10 cellular contexts compared by ENCODE assay signal in genomic region chr3:50588759-50589433, GRCh38. TPM values are rescaled to one million over a fixed set of nuclear protein-coding genes. Genes with fewer than 3 reads are reported as not detected.
DNase-seq lines count a peak whose midpoint lies in the region; ATAC-seq, FAIRE-seq and TF ChIP-seq lines count a peak whose summit lies in the region.
"Had no signal": no experiment of that assay in that cellular context is flagged by ENCODE, and none has a peak within 500 bp of the region (broad histone marks: within the 10 kb centered on the region; RNA-seq: fewer than 3 reads in every experiment).

No MANE protein-coding gene starts in this region.

- intact Hi-C loops in GM12878 (cut with micrococcal nuclease; ENCODE audit: unreplicated experiment) (no loop called here), natural killer cell (cut with micrococcal nuclease) (loop anchor here (2.0 kb wide), 1 partner anchor 16 kb away; no protein-coding TSS in a partner anchor)

- H3K27me3 Mint-ChIP-seq in IgD-negative memory B cell (no peaks in the 10 kb centered on the region), natural killer cell (ENCODE audit: low read depth in 2 of 2) (no peaks in the 10 kb centered on the region)

- H3K9me3 Mint-ChIP-seq in IgD-negative memory B cell (no peaks in the 10 kb centered on the region), natural killer cell (no peaks in the 10 kb centered on the region)

- H2AFZ ChIP-seq in DND-41 (ENCODE audit: low read depth, low read length) (no peak overlapping the region), GM12878 (ENCODE audit: control insufficient read depth, low read depth, low read length) (peak overlapping the region; percentile 6; the same call in 1 of the 2 replicates)

- H3K9me3 ChIP-seq in DND-41 (ENCODE audit: insufficient read depth, low read length, severe bottlenecking), result no peaks in the 10 kb centered on the region
- H3K9me3 ChIP-seq in GM12878 (replicated peaks; ENCODE audit: control insufficient read depth, insufficient read depth, low read length), result no peaks in the 10 kb centered on the region
- H3K9me3 ChIP-seq: Caco-2 had no signal

- CTCF ChIA-PET in GM12878 (lab: Yijun Ruan, JAX), result interaction anchor here (0.8 to 11.1 kb wide), 5 partner anchors 10 to 801 kb away, joined by 4 to 317 read pairs (median 42); partner anchors contain the start of genes C3orf18, CISH, HEMK1 and MAPKAPK3

- SMC1A ChIA-PET in GM12878 (lab: Charles Lee; ENCODE audit: uncharacterized antibody, unreplicated experiment), result interaction anchor here (1.1 to 10.0 kb wide), 5 partner anchors 10 to 24 kb away, joined by 3 to 186 read pairs (median 21); partner anchors contain the start of genes C3orf18, CISH, HEMK1 and MAPKAPK3

- no peak for TF ChIP-seq RAD21 in GM12878 (IDR thresholded peaks at IDR 0.05; ENCODE audit: insufficient read depth, low read depth, low read length)

- H3K4me3 Mint-ChIP-seq in IgD-negative memory B cell (peak overlapping the region in 3 of 4 donors; percentile 17 to 60 (median 37)), natural killer cell (peak overlapping the region; percentile 63)

- H3K27ac ChIP-seq in DND-41 (ENCODE audit: low read length) (peak overlapping the region; percentile 96), GM12878 (ENCODE audit: control insufficient read depth, insufficient read depth) (peak overlapping the region; percentile 51)

- in situ Hi-C loops in GM12878 (cut with MboI), result no loop called here

- H3K27me3 ChIP-seq in DND-41 (ENCODE audit: insufficient read depth, low read length, poor library complexity) (no peaks in the 10 kb centered on the region), GM12878 (replicated peaks in 1 of 2; ENCODE audit: control insufficient read depth in 2 of 2, insufficient read depth in 2 of 2, low read length in 1 of 2) (no peaks in the 10 kb centered on the region)

- H3K9ac ChIP-seq in DND-41 (ENCODE audit: low read depth, low read length), result peak overlapping the region; percentile 53
- no peak overlapping the region; the same call in 1 of the 2 replicates for H3K9ac ChIP-seq in GM12878 (ENCODE audit: control insufficient read depth, insufficient read depth, low read length)

- no peak overlapping the region for H3K4me3 ChIP-seq in DND-41 (ENCODE audit: low read depth in 1 of 2, low read length in 2 of 2)
- H3K4me3 ChIP-seq in GM12878, result no peak overlapping the region

- ATAC-seq in DND-41 (ENCODE audit: insufficient read depth, low read depth) (no peak), GM12878 (no peak), natural killer cell (no peak), HG03460 (IDR thresholded peaks at IDR 0.05; ENCODE audit: unreplicated experiment) (no peak)

- no peak for TF ChIP-seq POLR2A in GM12878 (IDR thresholded peaks at IDR 0.05; ENCODE audit: low read depth, low read length)

- BruUV-seq in GM12878 (replicated peaks; lab: Mats Ljungman, UMichigan), result no TSS peak

- H3K36me3 Mint-ChIP-seq in IgD-negative memory B cell (no peaks in the 10 kb centered on the region), natural killer cell (no peaks in the 10 kb centered on the region)

- H3K4me1 ChIP-seq in DND-41 (ENCODE audit: insufficient read depth, low read length), result peaks cover 96% of the 10 kb centered on the region
- H3K4me1 ChIP-seq in GM12878 (ENCODE audit: control insufficient read depth, insufficient read depth, low read length), result peaks cover 35% of the 10 kb centered on the region

- no peak overlapping the region for H3K4me2 ChIP-seq in DND-41 (ENCODE audit: insufficient read depth, low read length)
- H3K4me2 ChIP-seq in GM12878 (ENCODE audit: control insufficient read depth, insufficient read depth), result peak overlapping the region; percentile 65

- 51% methylated on average over 4 of the region's 4 CpGs for WGBS in GM12878 (ENCODE audit: insufficient coverage, insufficient replicate concordance, low lambda C conversion rate, missing lambda C conversion rate)

- H3K4me1 Mint-ChIP-seq in IgD-negative memory B cell (peaks cover 16 to 20% (median 17%) of the 10 kb centered on the region in 3 donors), natural killer cell (peaks cover 48 to 59% of the 10 kb centered on the region in 2 donors)

- H3K36me3 ChIP-seq in DND-41 (ENCODE audit: insufficient read depth, low read length) (peaks cover 33% of the 10 kb centered on the region), GM12878 (ENCODE audit: control insufficient read depth in 2 of 2, insufficient read depth in 2 of 2, low read length in 1 of 2) (no peaks in the 10 kb centered on the region)

- RAD21 ChIA-PET in GM12878 (lab: Charles Lee; ENCODE audit: unreplicated experiment), result interaction anchor here (1.0 to 8.2 kb wide), 9 partner anchors 8 to 33 kb away, joined by 3 to 135 read pairs (median 11); partner anchors contain the start of genes C3orf18, CISH, HEMK1 and MAPKAPK3

- POLR2A ChIA-PET in GM12878 (lab: Charles Lee), result interaction anchor here (0.6 to 7.0 kb wide), 8 partner anchors 12 to 225 kb away, joined by 3 to 65 read pairs (median 8); partner anchors contain the start of genes C3orf18, CISH and HEMK1

- FAIRE-seq in GM12878 (lab: Jason Lieb, UNC), result no peak

- H3K79me2 ChIP-seq in DND-41 (ENCODE audit: insufficient read depth, low read length) (peaks cover 51% of the 10 kb centered on the region), GM12878 (ENCODE audit: control insufficient read depth, insufficient read depth, low read length) (no peaks in the 10 kb centered on the region)

- DNase-seq in DND-41 (no peak), GM12878 (ENCODE audit: low read depth, low spot score) (no peak), natural killer cell (no peak), NCI-H1417 (lab: John Stamatoyannopoulos, UW) (no peak), cerebellar cortex (ENCODE audit: low spot score) (no peak)
- DNase-seq: Caco-2, Karpas-422, NCI-H1930 had no signal

- peak overlapping the region in 2 of 3 donors; percentile 60 to 86 for H3K27ac Mint-ChIP-seq in IgD-negative memory B cell
- H3K27ac Mint-ChIP-seq in natural killer cell, result peak overlapping the region; percentile 68 to 83

- no peaks in the 10 kb centered on the region for H4K20me1 ChIP-seq in DND-41 (ENCODE audit: insufficient read depth, low read length)
- no peaks in the 10 kb centered on the region for H4K20me1 ChIP-seq in GM12878 (ENCODE audit: control insufficient read depth, insufficient read depth)

- TF ChIP-seq EP300 in GM12878 (IDR thresholded peaks at IDR 0.05; ENCODE audit: borderline replicate concordance in 1 of 2, control insufficient read depth in 1 of 2, low read depth in 2 of 2, low read length in 2 of 2), result no peak

- TF ChIP-seq CTCF in DND-41 (IDR thresholded peaks at IDR 0.05; ENCODE audit: borderline replicate concordance, extremely low read depth, low read length, poor library complexity, severe bottlenecking), result no peak
- TF ChIP-seq CTCF in GM12878 (IDR thresholded peaks at IDR 0.05 in 2 of 3, conservative IDR thresholded peaks at IDR 0.05 in 1 of 3; ENCODE audit: control insufficient read depth in 2 of 3, extremely low read depth in 1 of 3, insufficient read depth in 1 of 3, low read depth in 3 of 3, low read length in 3 of 3), result no peak
- TF ChIP-seq CTCF in natural killer cell (IDR thresholded peaks at IDR 0.05), result no peak

RNA-seq across cellular contexts. Expression of gene HEMK1, which starts 19.6 kb away (rescaled TPM):
- polyA plus RNA-seq in IgD-negative memory B cell, result 30.5 TPM
- 52.1 and 58.3 TPM in 2 replicates for total RNA-seq in GM12878 (2013; cell fraction: nucleolus; rRNA removed)
- total RNA-seq in GM12878 (2014; rRNA removed), result 10.4 and 11.3 TPM in 2 replicates
- 9.5 and 10.5 TPM in 2 replicates for total RNA-seq in GM12878 (2014; rRNA removed; fragmentation: Illumina TruSeq; extraction: Trizol)
- total RNA-seq in GM12878 (2021), result 14.4 and 16.4 TPM in 2 replicates
- 13.7 TPM for polyA plus RNA-seq in GM12878 (2011; ENCODE audit: low read depth)
- 8.7 and 13.5 TPM in 2 replicates for polyA plus RNA-seq in GM12878 (2011; rRNA removed)
- polyA plus RNA-seq in GM12878 (2011; cell fraction: cytosol; rRNA removed), result 16.2 and 20.1 TPM in 2 replicates
- 57.9 and 77.5 TPM in 2 replicates for polyA plus RNA-seq in GM12878 (2011; cell fraction: nucleus; rRNA removed)
- polyA plus RNA-seq in GM12878 (2012), result 14.4 and 14.5 TPM in 2 replicates
- polyA plus RNA-seq in GM12878 (2014; fragmentation: Illumina TruSeq; extraction: Trizol), result 4.9 and 9.9 TPM in 2 replicates
- 10 to 100 TPM in 1 of 2 experiments, 1 to 10 TPM in 1; 2.8 to 10.5 TPM for polyA plus RNA-seq in GM12878 (2014; fragmentation: Nextera tagmentation; extraction: Ambion mirVana)
- polyA plus RNA-seq in GM12878 (2014; rRNA removed), result 15.1 and 15.8 TPM in 2 replicates
- polyA plus RNA-seq in GM12878 (2016; fragmentation: Nextera tagmentation; extraction: Ambion mirVana), result 10 to 100 TPM; 17.8 to 19.0 TPM
- 12.1 and 16.6 TPM in 2 replicates for polyA minus RNA-seq in GM12878 (2011; rRNA and poly(A)+ RNA removed)
- 4.0 and 4.4 TPM in 2 replicates for polyA minus RNA-seq in GM12878 (2011; cell fraction: cytosol; rRNA and poly(A)+ RNA removed)
- 18.7 and 25.0 TPM in 2 replicates for polyA minus RNA-seq in GM12878 (2011; cell fraction: nucleus; rRNA and poly(A)+ RNA removed)
- total RNA-seq in natural killer cell, result 10 to 100 TPM; 20.5 to 29.3 (median 28.2) TPM

RNA-seq across cellular contexts. Expression of gene C3orf18, which starts 21.3 kb away (rescaled TPM):
- polyA plus RNA-seq in IgD-negative memory B cell, result 7.9 TPM
- 2.5 and 3.6 TPM in 2 replicates for total RNA-seq in GM12878 (2013; cell fraction: nucleolus; rRNA removed)
- total RNA-seq in GM12878 (2014; rRNA removed), result 0.45 and 0.87 TPM in 2 replicates
- 0.64 and 0.76 TPM in 2 replicates for total RNA-seq in GM12878 (2014; rRNA removed; fragmentation: Illumina TruSeq; extraction: Trizol)
- total RNA-seq in GM12878 (2021), result 0.61 and 1.3 TPM in 2 replicates
- 1.3 TPM for polyA plus RNA-seq in GM12878 (2011; ENCODE audit: low read depth)
- polyA plus RNA-seq in GM12878 (2011; rRNA removed), result 2.3 and 3.2 TPM in 2 replicates
- 3.9 and 4.8 TPM in 2 replicates for polyA plus RNA-seq in GM12878 (2011; cell fraction: cytosol; rRNA removed)
- 8.2 and 11.4 TPM in 2 replicates for polyA plus RNA-seq in GM12878 (2011; cell fraction: nucleus; rRNA removed)
- 1.6 and 1.9 TPM in 2 replicates for polyA plus RNA-seq in GM12878 (2012)
- 0.48 and 1.0 TPM in 2 replicates for polyA plus RNA-seq in GM12878 (2014; fragmentation: Illumina TruSeq; extraction: Trizol)
- under 1 TPM; 0.06 to 0.22 TPM for polyA plus RNA-seq in GM12878 (2014; fragmentation: Nextera tagmentation; extraction: Ambion mirVana)
- 0.77 and 1.7 TPM in 2 replicates for polyA plus RNA-seq in GM12878 (2014; rRNA removed)
- under 1 TPM; 0.44 to 0.56 TPM for polyA plus RNA-seq in GM12878 (2016; fragmentation: Nextera tagmentation; extraction: Ambion mirVana)
- polyA minus RNA-seq in GM12878 (2011; rRNA and poly(A)+ RNA removed), result 1.6 and 3.4 TPM in 2 replicates
- polyA minus RNA-seq in GM12878 (2011; cell fraction: cytosol; rRNA and poly(A)+ RNA removed), result 0.52 TPM in 1 of 2 replicates, not detected in the other
- 1.8 and 3.3 TPM in 2 replicates for polyA minus RNA-seq in GM12878 (2011; cell fraction: nucleus; rRNA and poly(A)+ RNA removed)
- total RNA-seq in natural killer cell, result 10 to 100 TPM in 2 of 3 donors, 1 to 10 TPM in 1; 7.5 to 15.3 (median 11.7) TPM

RNA-seq across cellular contexts. Expression of gene CISH, which starts 22.7 kb away (rescaled TPM):
- polyA plus RNA-seq in IgD-negative memory B cell (3.1 TPM), GM12878 (2011; rRNA removed) (0.20 and 0.41 TPM in 2 replicates), GM12878 (2014; fragmentation: Illumina TruSeq; extraction: Trizol) (1.4 and 2.7 TPM in 2 replicates), GM12878 (2014; fragmentation: Nextera tagmentation; extraction: Ambion mirVana) (under 1 TPM; 0.21 to 0.57 TPM), GM12878 (2014; rRNA removed) (3.2 and 3.7 TPM in 2 replicates), GM12878 (2016; fragmentation: Nextera tagmentation; extraction: Ambion mirVana) (1 to 10 TPM; 1.1 to 2.5 TPM)
- total RNA-seq in GM12878 (2013; cell fraction: nucleolus; rRNA removed), result 2.3 and 2.6 TPM in 2 replicates
- total RNA-seq in GM12878 (2014; rRNA removed) (2.3 and 2.5 TPM in 2 replicates), GM12878 (2014; rRNA removed; fragmentation: Illumina TruSeq; extraction: Trizol) (0.94 and 1.0 TPM in 2 replicates), GM12878 (2021) (4.4 and 5.1 TPM in 2 replicates), natural killer cell (10 to 100 TPM in 2 of 3 donors, 1 to 10 TPM in 1; 2.4 to 23.6 (median 11.3) TPM)
- 0.25 TPM for polyA plus RNA-seq in GM12878 (2011; ENCODE audit: low read depth)
- 0.97 and 1.0 TPM in 2 replicates for polyA plus RNA-seq in GM12878 (2011; cell fraction: cytosol; rRNA removed)
- polyA plus RNA-seq in GM12878 (2011; cell fraction: nucleus; rRNA removed), result 1.8 and 2.2 TPM in 2 replicates
- 1.4 and 1.5 TPM in 2 replicates for polyA plus RNA-seq in GM12878 (2012)
- polyA minus RNA-seq in GM12878 (2011; rRNA and poly(A)+ RNA removed), result 1.6 and 1.9 TPM in 2 replicates
- polyA minus RNA-seq in GM12878 (2011; cell fraction: cytosol; rRNA and poly(A)+ RNA removed), result 0.80 and 0.94 TPM in 2 replicates
- 1.9 and 3.2 TPM in 2 replicates for polyA minus RNA-seq in GM12878 (2011; cell fraction: nucleus; rRNA and poly(A)+ RNA removed)

RNA-seq across cellular contexts. Expression of gene MAPKAPK3, which starts 28.1 kb away (rescaled TPM):
- polyA plus RNA-seq in IgD-negative memory B cell (23.7 TPM), GM12878 (2011; rRNA removed) (33.5 and 66.0 TPM in 2 replicates), GM12878 (2014; fragmentation: Illumina TruSeq; extraction: Trizol) (39.9 and 46.7 TPM in 2 replicates), GM12878 (2014; fragmentation: Nextera tagmentation; extraction: Ambion mirVana) (1 to 10 TPM; 7.9 to 8.7 TPM), GM12878 (2014; rRNA removed) (43.9 and 45.3 TPM in 2 replicates), GM12878 (2016; fragmentation: Nextera tagmentation; extraction: Ambion mirVana) (10 to 100 TPM; 32.4 to 38.0 TPM)
- total RNA-seq in GM12878 (2013; cell fraction: nucleolus; rRNA removed), result 25.1 and 26.3 TPM in 2 replicates
- total RNA-seq in GM12878 (2014; rRNA removed) (42.6 and 49.2 TPM in 2 replicates), GM12878 (2014; rRNA removed; fragmentation: Illumina TruSeq; extraction: Trizol) (25.4 and 27.2 TPM in 2 replicates), GM12878 (2021) (39.9 and 42.0 TPM in 2 replicates), natural killer cell (10 to 100 TPM; 48.0 to 57.7 (median 49.3) TPM)
- 9.1 TPM for polyA plus RNA-seq in GM12878 (2011; ENCODE audit: low read depth)
- 81.5 and 93.9 TPM in 2 replicates for polyA plus RNA-seq in GM12878 (2011; cell fraction: cytosol; rRNA removed)
- polyA plus RNA-seq in GM12878 (2011; cell fraction: nucleus; rRNA removed), result 58.1 and 59.6 TPM in 2 replicates
- polyA plus RNA-seq in GM12878 (2012), result 14.5 and 14.9 TPM in 2 replicates
- 53.0 and 58.0 TPM in 2 replicates for polyA minus RNA-seq in GM12878 (2011; rRNA and poly(A)+ RNA removed)
- polyA minus RNA-seq in GM12878 (2011; cell fraction: cytosol; rRNA and poly(A)+ RNA removed), result 12.2 and 17.4 TPM in 2 replicates
- 11.7 and 18.6 TPM in 2 replicates for polyA minus RNA-seq in GM12878 (2011; cell fraction: nucleus; rRNA and poly(A)+ RNA removed)
